In the genomic region with DNA sequence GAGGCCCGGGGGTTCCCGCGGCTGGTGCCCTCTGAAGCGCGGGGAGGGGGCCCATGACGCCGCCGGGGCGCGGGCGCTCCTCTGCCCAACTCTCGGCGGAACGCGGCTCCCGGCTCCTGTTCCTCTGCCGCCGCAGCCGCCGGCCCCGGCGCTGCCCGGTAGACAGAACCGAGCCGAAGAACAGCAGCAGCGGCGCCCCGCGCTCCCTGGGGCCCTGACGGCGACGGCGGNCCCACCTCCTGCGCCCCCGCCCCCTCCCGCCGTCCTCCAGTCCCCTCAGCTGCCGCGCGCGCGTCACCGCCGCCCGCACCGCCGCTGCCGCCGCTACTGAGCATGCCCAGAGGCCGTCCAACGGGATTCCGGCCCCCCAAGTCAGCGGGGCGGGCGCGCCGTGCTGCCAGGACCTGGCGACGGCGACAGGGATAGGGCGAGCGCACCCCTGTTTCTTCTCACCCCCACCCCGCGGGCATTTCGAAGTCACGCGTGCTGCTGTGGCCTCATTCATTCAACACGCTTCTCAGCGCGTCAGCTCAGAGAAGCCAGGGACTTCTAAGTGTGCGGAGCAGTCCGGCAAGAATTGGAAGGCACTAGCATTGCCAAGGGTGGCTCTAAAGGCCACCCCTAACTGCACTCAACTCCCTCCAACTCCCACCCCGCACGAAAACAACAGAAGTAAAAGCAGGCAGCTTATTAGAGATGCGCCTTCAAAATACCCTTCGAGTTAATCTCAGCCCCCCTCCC, we compare ENCODE assay signal across 1 cellular context.
TF ChIP-seq lines count a peak whose summit lies in the region.

A gene (minus strand): TSS at position 182 of the 741 bp plus-strand sequence. CDS start 283 bp downstream, outside the sequence.

TF ChIP-seq in HepG2, 621 proteins besides CTCF, POLR2A, EP300 and RAD21 (continued from another document and continues in another):
- TF ChIP-seq, protein P1, sequence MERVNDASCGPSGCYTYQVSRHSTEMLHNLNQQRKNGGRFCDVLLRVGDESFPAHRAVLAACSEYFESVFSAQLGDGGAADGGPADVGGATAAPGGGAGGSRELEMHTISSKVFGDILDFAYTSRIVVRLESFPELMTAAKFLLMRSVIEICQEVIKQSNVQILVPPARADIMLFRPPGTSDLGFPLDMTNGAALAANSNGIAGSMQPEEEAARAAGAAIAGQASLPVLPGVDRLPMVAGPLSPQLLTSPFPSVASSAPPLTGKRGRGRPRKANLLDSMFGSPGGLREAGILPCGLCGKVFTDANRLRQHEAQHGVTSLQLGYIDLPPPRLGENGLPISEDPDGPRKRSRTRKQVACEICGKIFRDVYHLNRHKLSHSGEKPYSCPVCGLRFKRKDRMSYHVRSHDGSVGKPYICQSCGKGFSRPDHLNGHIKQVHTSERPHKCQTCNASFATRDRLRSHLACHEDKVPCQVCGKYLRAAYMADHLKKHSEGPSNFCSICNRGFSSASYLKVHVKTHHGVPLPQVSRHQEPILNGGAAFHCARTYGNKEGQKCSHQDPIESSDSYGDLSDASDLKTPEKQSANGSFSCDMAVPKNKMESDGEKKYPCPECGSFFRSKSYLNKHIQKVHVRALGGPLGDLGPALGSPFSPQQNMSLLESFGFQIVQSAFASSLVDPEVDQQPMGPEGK (CRISPR knock-in tag; IDR thresholded peaks at IDR 0.05) = peak; percentile 95
- TF ChIP-seq KLF11 (CRISPR knock-in tag; IDR thresholded peaks at IDR 0.05) (no peak), SMAD9 (CRISPR knock-in tag; IDR thresholded peaks at IDR 0.05) (0 out of 2 replicates have a peak, but pooled peaks have one; percentile 21), HOXA5 (CRISPR knock-in tag; IDR thresholded peaks at IDR 0.05) (0 out of 2 replicates have a peak, but pooled peaks have one; percentile 28), GATAD1 (CRISPR knock-in tag; IDR thresholded peaks at IDR 0.05) (peak; percentile 64), ZNF34 (CRISPR knock-in tag; IDR thresholded peaks at IDR 0.05; ENCODE audit: borderline replicate concordance) (no peak), GFI1 (CRISPR knock-in tag; IDR thresholded peaks at IDR 0.05; ENCODE audit: borderline replicate concordance) (no peak), NAIF1 (CRISPR knock-in tag; IDR thresholded peaks at IDR 0.05; ENCODE audit: borderline replicate concordance) (peak; percentile 14; the same call in 1 of the 2 replicates), MED13 (CRISPR knock-in tag; IDR thresholded peaks at IDR 0.05) (peak; percentile 30; the same call in 1 of the 2 replicates), MXD4 (CRISPR knock-in tag; IDR thresholded peaks at IDR 0.05) (peak; percentile 43; the same call in 1 of the 2 replicates), ARHGAP35 (CRISPR knock-in tag; IDR thresholded peaks at IDR 0.05; ENCODE audit: borderline replicate concordance) (peak; percentile 68; the same call in 1 of the 2 replicates), ZNF768 (CRISPR knock-in tag; IDR thresholded peaks at IDR 0.05) (peak; percentile 20; the same call in 1 of the 2 replicates), JUND (CRISPR knock-in tag; IDR thresholded peaks at IDR 0.05) (0 out of 2 replicates have a peak, but pooled peaks have one; percentile 28), TARDBP (CRISPR knock-in tag; IDR thresholded peaks at IDR 0.05) (0 out of 2 replicates have a peak, but pooled peaks have one; percentile 36), ZNF564 (CRISPR knock-in tag; IDR thresholded peaks at IDR 0.05) (peak; percentile 54; the same call in 1 of the 2 replicates), ZNF430 (CRISPR knock-in tag; IDR thresholded peaks at IDR 0.05) (peak; percentile 77), PAWR (CRISPR knock-in tag; IDR thresholded peaks at IDR 0.05; ENCODE audit: borderline replicate concordance) (no peak), ZNF225 (CRISPR knock-in tag; IDR thresholded peaks at IDR 0.05) (no peak), NCOA1 (CRISPR knock-in tag; IDR thresholded peaks at IDR 0.05) (0 out of 2 replicates have a peak, but pooled peaks have one; percentile 9), ATF7-NPFF (CRISPR knock-in tag; IDR thresholded peaks at IDR 0.05; ENCODE audit: low read depth) (peak; percentile 92), SP4 (CRISPR knock-in tag; IDR thresholded peaks at IDR 0.05) (peak; percentile 35; the same call in 1 of the 2 replicates), ZNF563 (CRISPR knock-in tag; IDR thresholded peaks at IDR 0.05) (peak; percentile 58; the same call in 1 of the 2 replicates), ZNF841 (CRISPR knock-in tag; IDR thresholded peaks at IDR 0.05; ENCODE audit: borderline replicate concordance) (peak; percentile 56; the same call in 1 of the 2 replicates), ZSCAN29 (CRISPR knock-in tag; conservative IDR thresholded peaks at IDR 0.05) (no peak), MTF1 (CRISPR knock-in tag; IDR thresholded peaks at IDR 0.05) (peak; percentile 6; the same call in 1 of the 2 replicates), TCF12 (IDR thresholded peaks at IDR 0.05) (no peak), TCF12 (CRISPR knock-in tag; IDR thresholded peaks at IDR 0.05) (no peak), ZNF883 (CRISPR knock-in tag; IDR thresholded peaks at IDR 0.05; ENCODE audit: not compliant biosample characterization) (no peak), ISL2 (CRISPR knock-in tag; IDR thresholded peaks at IDR 0.05) (peak; percentile 39; the same call in 1 of the 2 replicates), ZFP36L1 (CRISPR knock-in tag; IDR thresholded peaks at IDR 0.05) (0 out of 2 replicates have a peak, but pooled peaks have one; percentile 23), ZNF143 (CRISPR knock-in tag; IDR thresholded peaks at IDR 0.05) (no peak), PHB2 (IDR thresholded peaks at IDR 0.05; ENCODE audit: partially characterized antibody) (no peak), ZBTB38 (CRISPR knock-in tag; IDR thresholded peaks at IDR 0.05) (peak; percentile 13; the same call in 1 of the 2 replicates), ZNF790 (CRISPR knock-in tag; IDR thresholded peaks at IDR 0.05; ENCODE audit: borderline replicate concordance) (0 out of 2 replicates have a peak, but pooled peaks have one; percentile 71), SP1 (IDR thresholded peaks at IDR 0.05) (no peak), SP1 (CRISPR knock-in tag; IDR thresholded peaks at IDR 0.05) (peak; percentile 55; the same call in 1 of the 2 replicates), ZFP37 (CRISPR knock-in tag; IDR thresholded peaks at IDR 0.05; ENCODE audit: borderline replicate concordance) (0 out of 2 replicates have a peak, but pooled peaks have one; percentile 26)
- TF ChIP-seq, protein P2, sequence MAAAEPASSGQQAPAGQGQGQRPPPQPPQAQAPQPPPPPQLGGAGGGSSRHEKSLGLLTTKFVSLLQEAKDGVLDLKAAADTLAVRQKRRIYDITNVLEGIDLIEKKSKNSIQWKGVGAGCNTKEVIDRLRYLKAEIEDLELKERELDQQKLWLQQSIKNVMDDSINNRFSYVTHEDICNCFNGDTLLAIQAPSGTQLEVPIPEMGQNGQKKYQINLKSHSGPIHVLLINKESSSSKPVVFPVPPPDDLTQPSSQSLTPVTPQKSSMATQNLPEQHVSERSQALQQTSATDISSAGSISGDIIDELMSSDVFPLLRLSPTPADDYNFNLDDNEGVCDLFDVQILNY (CRISPR knock-in tag; conservative IDR thresholded peaks at IDR 0.05) = peak; percentile 91
- TF ChIP-seq, protein P3, sequence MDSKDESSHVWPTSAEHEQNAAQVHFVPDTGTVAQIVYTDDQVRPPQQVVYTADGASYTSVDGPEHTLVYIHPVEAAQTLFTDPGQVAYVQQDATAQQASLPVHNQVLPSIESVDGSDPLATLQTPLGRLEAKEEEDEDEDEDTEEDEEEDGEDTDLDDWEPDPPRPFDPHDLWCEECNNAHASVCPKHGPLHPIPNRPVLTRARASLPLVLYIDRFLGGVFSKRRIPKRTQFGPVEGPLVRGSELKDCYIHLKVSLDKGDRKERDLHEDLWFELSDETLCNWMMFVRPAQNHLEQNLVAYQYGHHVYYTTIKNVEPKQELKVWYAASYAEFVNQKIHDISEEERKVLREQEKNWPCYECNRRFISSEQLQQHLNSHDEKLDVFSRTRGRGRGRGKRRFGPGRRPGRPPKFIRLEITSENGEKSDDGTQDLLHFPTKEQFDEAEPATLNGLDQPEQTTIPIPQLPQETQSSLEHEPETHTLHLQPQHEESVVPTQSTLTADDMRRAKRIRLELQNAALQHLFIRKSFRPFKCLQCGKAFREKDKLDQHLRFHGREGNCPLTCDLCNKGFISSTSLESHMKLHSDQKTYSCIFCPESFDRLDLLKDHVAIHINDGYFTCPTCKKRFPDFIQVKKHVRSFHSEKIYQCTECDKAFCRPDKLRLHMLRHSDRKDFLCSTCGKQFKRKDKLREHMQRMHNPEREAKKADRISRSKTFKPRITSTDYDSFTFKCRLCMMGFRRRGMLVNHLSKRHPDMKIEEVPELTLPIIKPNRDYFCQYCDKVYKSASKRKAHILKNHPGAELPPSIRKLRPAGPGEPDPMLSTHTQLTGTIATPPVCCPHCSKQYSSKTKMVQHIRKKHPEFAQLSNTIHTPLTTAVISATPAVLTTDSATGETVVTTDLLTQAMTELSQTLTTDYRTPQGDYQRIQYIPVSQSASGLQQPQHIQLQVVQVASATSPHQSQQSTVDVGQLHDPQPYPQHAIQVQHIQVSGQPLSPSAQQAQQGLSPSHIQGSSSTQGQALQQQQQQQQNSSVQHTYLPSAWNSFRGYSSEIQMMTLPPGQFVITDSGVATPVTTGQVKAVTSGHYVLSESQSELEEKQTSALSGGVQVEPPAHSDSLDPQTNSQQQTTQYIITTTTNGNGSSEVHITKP (CRISPR knock-in tag; IDR thresholded peaks at IDR 0.05; ENCODE audit: low read depth) = 0 out of 2 replicates have a peak, but pooled peaks have one; percentile 28
- TF ChIP-seq, protein P4, sequence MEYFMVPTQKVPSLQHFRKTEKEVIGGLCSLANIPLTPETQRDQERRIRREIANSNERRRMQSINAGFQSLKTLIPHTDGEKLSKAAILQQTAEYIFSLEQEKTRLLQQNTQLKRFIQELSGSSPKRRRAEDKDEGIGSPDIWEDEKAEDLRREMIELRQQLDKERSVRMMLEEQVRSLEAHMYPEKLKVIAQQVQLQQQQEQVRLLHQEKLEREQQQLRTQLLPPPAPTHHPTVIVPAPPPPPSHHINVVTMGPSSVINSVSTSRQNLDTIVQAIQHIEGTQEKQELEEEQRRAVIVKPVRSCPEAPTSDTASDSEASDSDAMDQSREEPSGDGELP (IDR thresholded peaks at IDR 0.05; ENCODE audit: borderline replicate concordance, low read depth) = peak; percentile 37; the same call in 1 of the 2 replicates
- TF ChIP-seq, protein P5, sequence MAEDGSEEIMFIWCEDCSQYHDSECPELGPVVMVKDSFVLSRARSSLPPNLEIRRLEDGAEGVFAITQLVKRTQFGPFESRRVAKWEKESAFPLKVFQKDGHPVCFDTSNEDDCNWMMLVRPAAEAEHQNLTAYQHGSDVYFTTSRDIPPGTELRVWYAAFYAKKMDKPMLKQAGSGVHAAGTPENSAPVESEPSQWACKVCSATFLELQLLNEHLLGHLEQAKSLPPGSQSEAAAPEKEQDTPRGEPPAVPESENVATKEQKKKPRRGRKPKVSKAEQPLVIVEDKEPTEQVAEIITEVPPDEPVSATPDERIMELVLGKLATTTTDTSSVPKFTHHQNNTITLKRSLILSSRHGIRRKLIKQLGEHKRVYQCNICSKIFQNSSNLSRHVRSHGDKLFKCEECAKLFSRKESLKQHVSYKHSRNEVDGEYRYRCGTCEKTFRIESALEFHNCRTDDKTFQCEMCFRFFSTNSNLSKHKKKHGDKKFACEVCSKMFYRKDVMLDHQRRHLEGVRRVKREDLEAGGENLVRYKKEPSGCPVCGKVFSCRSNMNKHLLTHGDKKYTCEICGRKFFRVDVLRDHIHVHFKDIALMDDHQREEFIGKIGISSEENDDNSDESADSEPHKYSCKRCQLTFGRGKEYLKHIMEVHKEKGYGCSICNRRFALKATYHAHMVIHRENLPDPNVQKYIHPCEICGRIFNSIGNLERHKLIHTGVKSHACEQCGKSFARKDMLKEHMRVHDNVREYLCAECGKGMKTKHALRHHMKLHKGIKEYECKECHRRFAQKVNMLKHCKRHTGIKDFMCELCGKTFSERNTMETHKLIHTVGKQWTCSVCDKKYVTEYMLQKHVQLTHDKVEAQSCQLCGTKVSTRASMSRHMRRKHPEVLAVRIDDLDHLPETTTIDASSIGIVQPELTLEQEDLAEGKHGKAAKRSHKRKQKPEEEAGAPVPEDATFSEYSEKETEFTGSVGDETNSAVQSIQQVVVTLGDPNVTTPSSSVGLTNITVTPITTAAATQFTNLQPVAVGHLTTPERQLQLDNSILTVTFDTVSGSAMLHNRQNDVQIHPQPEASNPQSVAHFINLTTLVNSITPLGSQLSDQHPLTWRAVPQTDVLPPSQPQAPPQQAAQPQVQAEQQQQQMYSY (CRISPR knock-in tag; IDR thresholded peaks at IDR 0.05) = peak; percentile 83
- TF ChIP-seq, protein P6, sequence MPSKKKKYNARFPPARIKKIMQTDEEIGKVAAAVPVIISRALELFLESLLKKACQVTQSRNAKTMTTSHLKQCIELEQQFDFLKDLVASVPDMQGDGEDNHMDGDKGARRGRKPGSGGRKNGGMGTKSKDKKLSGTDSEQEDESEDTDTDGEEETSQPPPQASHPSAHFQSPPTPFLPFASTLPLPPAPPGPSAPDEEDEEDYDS (CRISPR knock-in tag; IDR thresholded peaks at IDR 0.05) = peak; percentile 44; the same call in 1 of the 2 replicates
- TF ChIP-seq, protein P7, sequence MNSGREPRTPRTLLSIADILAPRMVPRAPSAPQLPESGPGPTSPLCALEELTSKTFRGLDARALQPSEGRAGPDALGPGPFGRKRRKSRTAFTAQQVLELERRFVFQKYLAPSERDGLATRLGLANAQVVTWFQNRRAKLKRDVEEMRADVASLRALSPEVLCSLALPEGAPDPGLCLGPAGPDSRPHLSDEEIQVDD (CRISPR knock-in tag; IDR thresholded peaks at IDR 0.05; ENCODE audit: borderline replicate concordance) = 0 out of 2 replicates have a peak, but pooled peaks have one; percentile 61
- TF ChIP-seq, protein P8, sequence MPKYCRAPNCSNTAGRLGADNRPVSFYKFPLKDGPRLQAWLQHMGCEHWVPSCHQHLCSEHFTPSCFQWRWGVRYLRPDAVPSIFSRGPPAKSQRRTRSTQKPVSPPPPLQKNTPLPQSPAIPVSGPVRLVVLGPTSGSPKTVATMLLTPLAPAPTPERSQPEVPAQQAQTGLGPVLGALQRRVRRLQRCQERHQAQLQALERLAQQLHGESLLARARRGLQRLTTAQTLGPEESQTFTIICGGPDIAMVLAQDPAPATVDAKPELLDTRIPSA (CRISPR knock-in tag; IDR thresholded peaks at IDR 0.05; ENCODE audit: borderline replicate concordance) = peak; percentile 26; the same call in 1 of the 2 replicates
- TF ChIP-seq, protein P9, sequence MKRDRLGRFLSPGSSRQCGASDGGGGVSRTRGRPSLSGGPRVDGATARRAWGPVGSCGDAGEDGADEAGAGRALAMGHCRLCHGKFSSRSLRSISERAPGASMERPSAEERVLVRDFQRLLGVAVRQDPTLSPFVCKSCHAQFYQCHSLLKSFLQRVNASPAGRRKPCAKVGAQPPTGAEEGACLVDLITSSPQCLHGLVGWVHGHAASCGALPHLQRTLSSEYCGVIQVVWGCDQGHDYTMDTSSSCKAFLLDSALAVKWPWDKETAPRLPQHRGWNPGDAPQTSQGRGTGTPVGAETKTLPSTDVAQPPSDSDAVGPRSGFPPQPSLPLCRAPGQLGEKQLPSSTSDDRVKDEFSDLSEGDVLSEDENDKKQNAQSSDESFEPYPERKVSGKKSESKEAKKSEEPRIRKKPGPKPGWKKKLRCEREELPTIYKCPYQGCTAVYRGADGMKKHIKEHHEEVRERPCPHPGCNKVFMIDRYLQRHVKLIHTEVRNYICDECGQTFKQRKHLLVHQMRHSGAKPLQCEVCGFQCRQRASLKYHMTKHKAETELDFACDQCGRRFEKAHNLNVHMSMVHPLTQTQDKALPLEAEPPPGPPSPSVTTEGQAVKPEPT (CRISPR knock-in tag; IDR thresholded peaks at IDR 0.05; ENCODE audit: low read depth) = 0 out of 2 replicates have a peak, but pooled peaks have one; percentile 5
